8 cellular contexts compared by ENCODE assay signal in genomic region chr10:70758757-70759514, GRCh38. TPM values are rescaled to one million over a fixed set of nuclear protein-coding genes. Genes with fewer than 3 reads are reported as not detected.
DNase-seq lines count a peak whose midpoint lies in the region; ATAC-seq and TF ChIP-seq lines count a peak whose summit lies in the region.

No MANE protein-coding gene starts in this region.

- peak; percentile 86 for TF ChIP-seq CTCF in AG10803 (conservative IDR thresholded peaks at IDR 0.05; ENCODE audit: low read length)
- peak; percentile 77 for TF ChIP-seq CTCF in lower lobe of right lung (IDR thresholded peaks at IDR 0.05)

- peaks cover 5% of the 10 kb centered on the region for H3K4me1 ChIP-seq in lower lobe of right lung

- H3K36me3 ChIP-seq in lower lobe of right lung = no peaks in the 10 kb centered on the region

- intact Hi-C loops in lower lobe of right lung (cut with DNase I) = loop anchor here (5.0 kb wide), 1 partner anchor 207 kb away; no protein-coding TSS in a partner anchor

- H3K4me3 ChIP-seq in AG10803 (ENCODE audit: low read length) (no peak overlapping the region), lower lobe of right lung (no peak overlapping the region)

- no peaks in the 10 kb centered on the region for H3K9me3 ChIP-seq in lower lobe of right lung

- DNase-seq in AG10803 (ENCODE audit: low read depth) (peak; percentile 73), GOT3 (lab: John Stamatoyannopoulos, UW) (peak; percentile 26), NCI-H526 (lab: John Stamatoyannopoulos, UW) (peak; percentile 46 to 64), dermis blood vessel endothelial cell (peak; percentile 77), lower lobe of right lung (peak; percentile 46)
- peak; percentile 38 to 68 for DNase-seq in activated CD4-positive, alpha-beta T cell treated with anti-CD3 and anti-CD28 coated beads, Interleukin-2, amount 50 U/mL, for 24 hours (ENCODE audit: low read depth in 1 of 2, low spot score in 1 of 2)
- DNase-seq in stimulated activated CD8-positive, alpha-beta memory T cell treated with anti-CD3 and anti-CD28 coated beads, Interleukin-15, amount 100 ng/mL, for 1 hour (ENCODE audit: low read depth) = peak; percentile 51

- no peak overlapping the region for H3K27ac ChIP-seq in lower lobe of right lung

- peak; percentile 45 to 76 for ATAC-seq in lower lobe of right lung
- no peak for ATAC-seq in HG03460 (IDR thresholded peaks at IDR 0.05; ENCODE audit: unreplicated experiment)

- no peaks in the 10 kb centered on the region for H3K27me3 ChIP-seq in lower lobe of right lung (ENCODE audit: low read depth)

RNA-seq across cellular contexts. Expression of gene TBATA, which starts 26.2 kb away (rescaled TPM):
- total RNA-seq in dermis blood vessel endothelial cell (not detected in 2 replicates), lower lobe of right lung (not detected)

RNA-seq across cellular contexts. Expression of gene SGPL1, which starts 56.8 kb away (rescaled TPM):
- total RNA-seq in dermis blood vessel endothelial cell = 15.0 and 15.8 TPM in 2 replicates
- total RNA-seq in lower lobe of right lung = 41.2 TPM

Comparison
In these comparisons a context has a peak if more than half of its experiments do, and no peak if none do; other contexts are left out.
1. DNase-seq: peak in every context shown above with its lines; median percentile 77 in dermis blood vessel endothelial cell; 73 in AG10803; 55 in NCI-H526; 53 in activated CD4-positive, alpha-beta T cell treated with anti-CD3 and anti-CD28 coated beads, Interleukin-2, amount 50 U/mL, for 24 hours; 51 in stimulated activated CD8-positive, alpha-beta memory T cell treated with anti-CD3 and anti-CD28 coated beads, Interleukin-15, amount 100 ng/mL, for 1 hour; 46 in lower lobe of right lung; 26 in GOT3.